Comparison of ENCODE assay signal across 1 cellular context in the genomic region with DNA sequence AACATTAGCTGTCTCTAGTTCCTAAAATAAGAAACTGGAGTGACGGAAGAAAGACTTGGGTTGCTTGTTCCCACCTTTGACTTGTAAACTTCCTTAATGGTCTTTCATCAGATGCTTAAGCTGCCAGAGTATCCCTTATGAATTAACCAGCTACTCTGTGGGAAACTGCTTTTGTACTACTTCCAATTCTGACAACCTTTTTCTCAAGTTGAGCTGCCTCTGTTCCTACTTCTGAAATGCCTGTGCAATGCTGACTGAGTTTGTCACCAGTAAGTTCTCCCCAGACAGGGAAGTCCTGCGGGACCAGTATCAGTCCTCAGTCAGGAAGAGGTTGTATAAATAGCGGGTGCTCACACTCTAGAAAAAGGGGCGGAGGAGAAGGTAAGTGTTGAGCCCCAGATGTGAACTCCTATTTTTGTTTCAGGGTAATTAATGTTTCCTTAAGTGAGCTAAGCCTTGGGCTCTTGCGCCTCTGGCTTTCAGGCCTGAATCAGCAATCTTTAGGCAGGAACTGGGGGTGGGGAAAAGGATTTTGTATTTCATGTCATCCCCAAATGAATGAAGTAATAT.
TF ChIP-seq lines count a peak whose summit lies in the region.

No MANE protein-coding gene starts in this region.

TF ChIP-seq in GM12878, 131 proteins besides CTCF, POLR2A, EP300 and RAD21 (continued from another document):
- no peak for TF ChIP-seq MLLT1 (IDR thresholded peaks at IDR 0.05)
- no peak for TF ChIP-seq CBX5 (IDR thresholded peaks at IDR 0.05; ENCODE audit: low read depth)
- no peak for TF ChIP-seq LARP7 (IDR thresholded peaks at IDR 0.05)
- no peak for TF ChIP-seq TAF1 (IDR thresholded peaks at IDR 0.05; ENCODE audit: borderline replicate concordance, low read depth, low read length)
- no peak for TF ChIP-seq NFYA (IDR thresholded peaks at IDR 0.05; ENCODE audit: borderline replicate concordance, low read depth, low read length)
- TF ChIP-seq, protein P1, sequence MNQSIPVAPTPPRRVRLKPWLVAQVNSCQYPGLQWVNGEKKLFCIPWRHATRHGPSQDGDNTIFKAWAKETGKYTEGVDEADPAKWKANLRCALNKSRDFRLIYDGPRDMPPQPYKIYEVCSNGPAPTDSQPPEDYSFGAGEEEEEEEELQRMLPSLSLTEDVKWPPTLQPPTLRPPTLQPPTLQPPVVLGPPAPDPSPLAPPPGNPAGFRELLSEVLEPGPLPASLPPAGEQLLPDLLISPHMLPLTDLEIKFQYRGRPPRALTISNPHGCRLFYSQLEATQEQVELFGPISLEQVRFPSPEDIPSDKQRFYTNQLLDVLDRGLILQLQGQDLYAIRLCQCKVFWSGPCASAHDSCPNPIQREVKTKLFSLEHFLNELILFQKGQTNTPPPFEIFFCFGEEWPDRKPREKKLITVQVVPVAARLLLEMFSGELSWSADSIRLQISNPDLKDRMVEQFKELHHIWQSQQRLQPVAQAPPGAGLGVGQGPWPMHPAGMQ (IDR thresholded peaks at IDR 0.05; ENCODE audit: borderline replicate concordance): no peak
